28 cellular contexts compared by ENCODE assay signal in genomic region chr17:75505152-75505409, GRCh38.
"Had no signal": no experiment of that assay in that cellular context is flagged by ENCODE, and none has a peak within 500 bp of the region (broad histone marks: within the 10 kb centered on the region; RNA-seq: fewer than 3 reads in every experiment).

No MANE protein-coding gene starts in this region.

- H3K27ac ChIP-seq: breast epithelium, KMS-11, VCaP had no signal

- H3K27me3 ChIP-seq: adrenal gland, breast epithelium, MG63, Peyer's patch had no signal

- ATAC-seq: T-helper 17 cell had no signal

- H3K27me3 Mint-ChIP-seq: activated CD4-positive, alpha-beta memory T cell treated with anti-CD3 and anti-CD28 coated beads for 36 hours; activated CD4-positive, alpha-beta T cell treated with anti-CD3 and anti-CD28 coated beads, Interleukin-2, amount 10 ng/mL, durations not matched to agents 7 days and 5 days; activated naive CD8-positive, alpha-beta T cell treated with anti-CD3 and anti-CD28 coated beads, Interleukin-2, amount 10 ng/mL, durations not matched to agents 7 days and 5 days; T-helper 17 cell had no signal

- H3K36me3 ChIP-seq: breast epithelium had no signal

- H3K4me1 Mint-ChIP-seq: activated CD4-positive, alpha-beta T cell treated with anti-CD3 and anti-CD28 coated beads, Interleukin-2, amount 10 ng/mL, durations not matched to agents 7 days and 5 days; activated naive CD8-positive, alpha-beta T cell treated with anti-CD3 and anti-CD28 coated beads, Interleukin-2, amount 10 ng/mL, durations not matched to agents 7 days and 5 days had no signal

- H3K27ac Mint-ChIP-seq: activated CD4-positive, alpha-beta memory T cell treated with anti-CD3 and anti-CD28 coated beads for 36 hours; activated CD4-positive, alpha-beta T cell treated with anti-CD3 and anti-CD28 coated beads, Interleukin-2, amount 10 ng/mL, durations not matched to agents 7 days and 5 days; activated naive CD8-positive, alpha-beta T cell treated with anti-CD3 and anti-CD28 coated beads, Interleukin-2, amount 10 ng/mL, durations not matched to agents 7 days and 5 days; T-helper 17 cell had no signal

- H3K36me3 Mint-ChIP-seq: activated naive CD8-positive, alpha-beta T cell treated with anti-CD3 and anti-CD28 coated beads, Interleukin-2, amount 10 ng/mL, durations not matched to agents 7 days and 5 days had no signal

- H3K4me3 Mint-ChIP-seq: activated CD4-positive, alpha-beta memory T cell treated with anti-CD3 and anti-CD28 coated beads for 36 hours; activated CD4-positive, alpha-beta T cell treated with anti-CD3 and anti-CD28 coated beads, Interleukin-2, amount 10 ng/mL, durations not matched to agents 7 days and 5 days; activated naive CD8-positive, alpha-beta T cell treated with anti-CD3 and anti-CD28 coated beads, Interleukin-2, amount 10 ng/mL, durations not matched to agents 7 days and 5 days; T-helper 17 cell had no signal

- H3K4me3 ChIP-seq: adrenal gland, breast epithelium, MG63, Peyer's patch had no signal

- H3K9me3 Mint-ChIP-seq: activated CD4-positive, alpha-beta memory T cell treated with anti-CD3 and anti-CD28 coated beads for 36 hours; activated CD4-positive, alpha-beta T cell treated with anti-CD3 and anti-CD28 coated beads, Interleukin-2, amount 10 ng/mL, durations not matched to agents 7 days and 5 days; activated naive CD8-positive, alpha-beta T cell treated with anti-CD3 and anti-CD28 coated beads, Interleukin-2, amount 10 ng/mL, durations not matched to agents 7 days and 5 days had no signal

- H3K9ac ChIP-seq: KMS-11 had no signal

- DNase-seq: activated CD4-positive, alpha-beta memory T cell treated with anti-CD3 and anti-CD28 coated beads for 36 hours; activated CD4-positive, alpha-beta T cell treated with anti-CD3 and anti-CD28 coated beads, Interleukin-2, amount 10 ng/mL, durations not matched to agents 7 days and 5 days; activated CD4-positive, CD25-positive, alpha-beta regulatory T cell; activated CD8-positive, alpha-beta memory T cell treated with anti-CD3 and anti-CD28 coated beads for 24 hours; activated naive CD4-positive, alpha-beta T cell treated with anti-CD3 and anti-CD28 coated beads, Interleukin-2, amount 50 U/mL, for 16 hours; activated naive CD8-positive, alpha-beta T cell treated with anti-CD3 and anti-CD28 coated beads, Interleukin-2, amount 10 ng/mL, durations not matched to agents 7 days and 5 days; activated T-cell treated with anti-CD3 and anti-CD28 coated beads for 4 hours; anterior cingulate cortex; central memory CD4-positive, alpha-beta T cell; MG63; MV-4-11; NCI-H1092 treated with DMSO at 0.1 percent for 48 hours; NCI-H1417 treated with DMSO at 0.1 percent for 48 hours; NCI-H1694; NCI-H2029; NCI-H2107; NCI-H2171 treated with DMSO at 0.1 percent for 48 hours; NCI-H226; NCI-H526 treated with DMSO at 0.1 percent for 48 hours; NCI-H82; Peyer's patch; SIG-M5; T-helper 17 cell; T-helper 9 cell had no signal

- H3K9me3 ChIP-seq: adrenal gland, breast epithelium, MG63, Peyer's patch had no signal

- H3K4me2 ChIP-seq: KMS-11 had no signal
